15 cellular contexts compared by ENCODE assay signal in the genomic region with DNA sequence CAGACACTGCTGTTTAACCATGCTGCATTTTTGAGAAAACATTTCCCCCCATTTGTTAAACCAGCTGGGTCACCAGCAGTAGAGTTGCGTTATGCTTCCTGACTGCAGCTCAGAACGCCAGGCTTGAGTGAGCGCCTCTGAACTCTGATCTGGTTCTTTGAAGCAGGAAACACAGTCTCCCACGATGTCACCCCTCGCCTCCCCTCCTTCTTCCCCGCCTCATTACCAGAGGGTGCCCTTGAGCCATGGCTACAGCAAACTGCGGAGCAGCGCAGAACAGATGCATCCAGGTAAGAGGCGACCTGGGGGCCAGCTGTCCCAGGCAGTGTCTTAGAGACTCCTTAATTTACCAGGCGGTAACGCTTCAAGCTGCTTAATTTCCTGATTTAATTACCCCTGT.
DNase-seq lines count a peak whose midpoint lies in the region; FAIRE-seq and TF ChIP-seq lines count a peak whose summit lies in the region.
"Had no signal": no experiment of that assay in that cellular context is flagged by ENCODE, and none has a peak within 500 bp of the region (broad histone marks: within the 10 kb centered on the region; RNA-seq: fewer than 3 reads in every experiment).

No MANE protein-coding gene starts in this region.

- H3K4me2 ChIP-seq in H1 (ENCODE audit: insufficient read depth in 1 of 2, low read depth in 2 of 2, low read length in 2 of 2): no peak overlapping the region

- CTCF ChIA-PET in H1 (lab: Charles Lee; ENCODE audit: partially characterized antibody): interaction anchor here (0.7 to 1.4 kb wide), 4 partner anchors 14 to 58 kb away, joined by 3 to 6 read pairs (median 3); no protein-coding TSS in a partner anchor

- TF ChIP-seq CTCF in GM12865 (IDR thresholded peaks at IDR 0.05; ENCODE audit: insufficient read depth, low read depth, low read length, missing control alignments) (no peak), H1 (IDR thresholded peaks at IDR 0.05; ENCODE audit: control extremely low read depth in 1 of 3, insufficient read depth in 1 of 3, low read depth in 1 of 3, low read length in 3 of 3) (no peak)

- POLR2A ChIA-PET in H1 (lab: Charles Lee; ENCODE audit: partially characterized antibody): interaction anchor here (0.6 kb wide), 1 partner anchor 9 kb away, joined by 3 read pairs; no protein-coding TSS in a partner anchor

- TF ChIP-seq POLR2A in H1 (IDR thresholded peaks at IDR 0.05; ENCODE audit: control extremely low read depth in 1 of 2, low read depth in 2 of 2, low read length in 2 of 2): no peak

- TF ChIP-seq RAD21 in H1 (IDR thresholded peaks at IDR 0.05 in 1 of 2, conservative IDR thresholded peaks at IDR 0.05 in 1 of 2; ENCODE audit: low read depth in 2 of 2, low read length in 2 of 2): peak in 1 of 2 experiments; percentile 11; a peak in 2 of 4 replicates

- no peak overlapping the region for H3K14ac ChIP-seq in H1 (ENCODE audit: insufficient read length)

- TF ChIP-seq EP300 in H1 (IDR thresholded peaks at IDR 0.05; ENCODE audit: borderline replicate concordance in 1 of 2, low read depth in 2 of 2, low read length in 2 of 2): no peak

- no peaks in the 10 kb centered on the region for H3K79me1 ChIP-seq in H1 (ENCODE audit: low read depth, low read length)

- H2BK12ac ChIP-seq in H1 (ENCODE audit: low read depth, low read length): no peak overlapping the region

- intact Hi-C loops in activated T-helper 1 cell treated with anti-CD3 and anti-CD28 coated beads, Interleukin-12 subunit alpha, Interleukin-12 subunit beta, Interleukin-2, Interleukin-4 antibody, amounts not matched to agents 30 ng/mL and 10 ng/mL and 1 ng/mL, durations not matched to agents 14 hours and 24 hours and 36 hours (cut with micrococcal nuclease): no loop called here
- intact Hi-C loops in posterior vena cava (cut with DNase I): no loop called here

- H4K8ac ChIP-seq in H1 (ENCODE audit: extremely low read depth, insufficient read depth, low read length): no peak overlapping the region

- no peak overlapping the region for H2BK20ac ChIP-seq in H1 (ENCODE audit: low read length)

- H3K4me3 ChIP-seq in GM12865 (ENCODE audit: low read depth, low read length) (no peak overlapping the region), H1 (ENCODE audit: extremely low read depth in 1 of 4, insufficient read depth in 2 of 4, low read depth in 3 of 4, low read length in 4 of 4) (no peak overlapping the region)

- no peaks in the 10 kb centered on the region for H3K79me2 ChIP-seq in H1 (ENCODE audit: control insufficient read depth in 1 of 2, insufficient read depth in 2 of 2, low read length in 2 of 2)

- peak; percentile 25 for DNase-seq in GM12865 (ENCODE audit: low read depth)
- peak; percentile 90 for DNase-seq in NCI-H69 (lab: John Stamatoyannopoulos, UW)
- peak in 1 of 2 experiments; percentile 38 for DNase-seq in H1 (ENCODE audit: low read depth in 1 of 2, low spot score in 2 of 2)
- DNase-seq in renal cortical epithelial cell (ENCODE audit: low read depth): peak; percentile 85
- no peak for DNase-seq in activated T-helper 1 cell treated with anti-CD3 and anti-CD28 coated beads, Interleukin-12 subunit alpha, Interleukin-12 subunit beta, Interleukin-2, Interleukin-4 antibody, amounts not matched to agents 30 ng/mL and 10 ng/mL and 1 ng/mL, durations not matched to agents 14 hours and 24 hours and 36 hours (ENCODE audit: low spot score)
- DNase-seq in NCI-H187 treated with DMSO at 0.1 percent for 48 hours (lab: John Stamatoyannopoulos, UW): no peak
- DNase-seq in GM03348 (ENCODE audit: low spot score): no peak
- no peak for DNase-seq in posterior vena cava (ENCODE audit: low spot score)
- DNase-seq: activated CD8-positive, alpha-beta T cell treated with anti-CD3 and anti-CD28 coated beads for 36 hours; activated naive CD4-positive, alpha-beta T cell; Karpas-422; stimulated activated CD4-positive, alpha-beta T cell treated with anti-CD3 and anti-CD28 coated beads, Interleukin-4, amount 100 ng/mL, for 1 hour; stimulated activated naive B cell treated with anti-CD40 and anti-IgM and Interleukin-4, amounts not matched to agents 10 μg/mL and 1 μg/mL and 100 μg/mL, for 72 hours; T-helper 2 cell had no signal

- no peak overlapping the region for H3K18ac ChIP-seq in H1 (ENCODE audit: extremely low read depth, low read length)

- no peaks in the 10 kb centered on the region for H3K36me3 Mint-ChIP-seq in activated T-helper 1 cell treated with anti-CD3 and anti-CD28 coated beads, Interleukin-12 subunit alpha, Interleukin-12 subunit beta, Interleukin-2, Interleukin-4 antibody, amounts not matched to agents 30 ng/mL and 10 ng/mL and 1 ng/mL, durations not matched to agents 14 hours and 24 hours and 36 hours (ENCODE audit: low read depth)
- H3K36me3 Mint-ChIP-seq: stimulated activated naive B cell treated with anti-CD40 and anti-IgM and Interleukin-4, amounts not matched to agents 10 μg/mL and 1 μg/mL and 100 μg/mL, for 72 hours had no signal

- H3K27ac Mint-ChIP-seq in activated T-helper 1 cell treated with anti-CD3 and anti-CD28 coated beads, Interleukin-12 subunit alpha, Interleukin-12 subunit beta, Interleukin-2, Interleukin-4 antibody, amounts not matched to agents 30 ng/mL and 10 ng/mL and 1 ng/mL, durations not matched to agents 14 hours and 24 hours and 36 hours: no peak overlapping the region
- H3K27ac Mint-ChIP-seq: activated CD8-positive, alpha-beta T cell treated with anti-CD3 and anti-CD28 coated beads for 36 hours; CD14-positive monocyte; stimulated activated naive B cell treated with anti-CD40 and anti-IgM and Interleukin-4, amounts not matched to agents 10 μg/mL and 1 μg/mL and 100 μg/mL, for 72 hours had no signal

- H3K23ac ChIP-seq in H1 (ENCODE audit: insufficient read length): no peak overlapping the region

- H2BK5ac ChIP-seq in H1 (ENCODE audit: low read depth, low read length): no peak overlapping the region

- no peak overlapping the region for H4K91ac ChIP-seq in H1 (replicated peaks; ENCODE audit: insufficient read length, low read length)

- no peaks in the 10 kb centered on the region for H3K27me3 ChIP-seq in H1 (replicated peaks in 1 of 4; ENCODE audit: control insufficient read depth in 3 of 4, extremely low read depth in 1 of 4, insufficient read depth in 3 of 4, low read length in 3 of 4)

- H3K27me3 Mint-ChIP-seq in activated T-helper 1 cell treated with anti-CD3 and anti-CD28 coated beads, Interleukin-12 subunit alpha, Interleukin-12 subunit beta, Interleukin-2, Interleukin-4 antibody, amounts not matched to agents 30 ng/mL and 10 ng/mL and 1 ng/mL, durations not matched to agents 14 hours and 24 hours and 36 hours (ENCODE audit: insufficient read depth): peaks cover 2% of the 10 kb centered on the region
- H3K27me3 Mint-ChIP-seq: activated CD8-positive, alpha-beta T cell treated with anti-CD3 and anti-CD28 coated beads for 36 hours had no signal

- no peaks in the 10 kb centered on the region for H3K4me1 ChIP-seq in H1 (replicated peaks in 1 of 4; ENCODE audit: control insufficient read depth in 3 of 4, insufficient read depth in 4 of 4, low read length in 3 of 4)

- no peak overlapping the region for H3K27ac ChIP-seq in H1 (ENCODE audit: low read depth, low read length)

- H4K20me1 ChIP-seq in H1 (replicated peaks in 1 of 2; ENCODE audit: control insufficient read depth in 1 of 2, insufficient read depth in 2 of 2, low read length in 2 of 2): no peaks in the 10 kb centered on the region

- no peak overlapping the region for H2BK15ac ChIP-seq in H1 (ENCODE audit: low read length)

- no peaks in the 10 kb centered on the region for H3K9me3 Mint-ChIP-seq in activated T-helper 1 cell treated with anti-CD3 and anti-CD28 coated beads, Interleukin-12 subunit alpha, Interleukin-12 subunit beta, Interleukin-2, Interleukin-4 antibody, amounts not matched to agents 30 ng/mL and 10 ng/mL and 1 ng/mL, durations not matched to agents 14 hours and 24 hours and 36 hours
- H3K9me3 Mint-ChIP-seq: activated CD8-positive, alpha-beta T cell treated with anti-CD3 and anti-CD28 coated beads for 36 hours; CD14-positive monocyte; stimulated activated naive B cell treated with anti-CD40 and anti-IgM and Interleukin-4, amounts not matched to agents 10 μg/mL and 1 μg/mL and 100 μg/mL, for 72 hours had no signal

- H3K56ac ChIP-seq in H1 (replicated peaks; ENCODE audit: insufficient read length, low read depth, low read length): no peak overlapping the region

- no peaks in the 10 kb centered on the region for H3K4me1 Mint-ChIP-seq in activated T-helper 1 cell treated with anti-CD3 and anti-CD28 coated beads, Interleukin-12 subunit alpha, Interleukin-12 subunit beta, Interleukin-2, Interleukin-4 antibody, amounts not matched to agents 30 ng/mL and 10 ng/mL and 1 ng/mL, durations not matched to agents 14 hours and 24 hours and 36 hours (ENCODE audit: low read depth)

- no peak overlapping the region for H2AK5ac ChIP-seq in H1 (ENCODE audit: low read depth, low read length)

- no peak overlapping the region for H3K9ac ChIP-seq in H1 (replicated peaks in 1 of 4; ENCODE audit: extremely low read depth in 1 of 4, low read depth in 3 of 4, low read length in 3 of 4)

- no peak overlapping the region for H3K4ac ChIP-seq in H1 (replicated peaks; ENCODE audit: insufficient read length, low read depth, low read length)

- H2BK120ac ChIP-seq in H1 (replicated peaks; ENCODE audit: low read depth, low read length): no peak overlapping the region

- H3K9me3 ChIP-seq in H1 (ENCODE audit: insufficient read depth in 2 of 2, low read depth in 1 of 2, low read length in 1 of 2): no peaks in the 10 kb centered on the region

- no peaks in the 10 kb centered on the region for H3K23me2 ChIP-seq in H1 (ENCODE audit: low read depth, low read length)

- H3K36me3 ChIP-seq in H1 (ENCODE audit: control insufficient read depth in 2 of 4, insufficient read depth in 4 of 4, low read length in 3 of 4): no peaks in the 10 kb centered on the region

- H4K5ac ChIP-seq in H1 (ENCODE audit: insufficient read length, low read depth, low read length): no peak overlapping the region

- peak; percentile 69 for FAIRE-seq in H1 (lab: Jason Lieb, UNC)

- 67% methylated on average over 3 of the region's 11 CpGs; no CpG with 5 or more reads in 1 of the 2 experiments for WGBS in H1 (ENCODE audit: extremely low coverage in 1 of 2, insufficient coverage in 1 of 2, insufficient read length in 1 of 2, insufficient replicate concordance in 2 of 2, low coverage in 1 of 2, low lambda C conversion rate in 2 of 2, missing lambda C conversion rate in 1 of 2), 2 experiments

- no peak overlapping the region for H2AFZ ChIP-seq in H1 (ENCODE audit: low read length)

- H3K4me3 Mint-ChIP-seq in activated T-helper 1 cell treated with anti-CD3 and anti-CD28 coated beads, Interleukin-12 subunit alpha, Interleukin-12 subunit beta, Interleukin-2, Interleukin-4 antibody, amounts not matched to agents 30 ng/mL and 10 ng/mL and 1 ng/mL, durations not matched to agents 14 hours and 24 hours and 36 hours: no peak overlapping the region
- H3K4me3 Mint-ChIP-seq: activated CD8-positive, alpha-beta T cell treated with anti-CD3 and anti-CD28 coated beads for 36 hours; CD14-positive monocyte; stimulated activated naive B cell treated with anti-CD40 and anti-IgM and Interleukin-4, amounts not matched to agents 10 μg/mL and 1 μg/mL and 100 μg/mL, for 72 hours had no signal

TF ChIP-seq in H1, 55 proteins besides CTCF, POLR2A, EP300 and RAD21 (continues in another document):
- no peak for TF ChIP-seq TBP (IDR thresholded peaks at IDR 0.05; ENCODE audit: low read depth, low read length)
- TF ChIP-seq CTBP2 (IDR thresholded peaks at IDR 0.05; ENCODE audit: borderline replicate concordance, insufficient read depth, insufficient read length, low read length): no peak

Comparison
In these comparisons a context has a peak if more than half of its experiments do, and no peak if none do; other contexts are left out.
1. DNase-seq: peak in GM12865 (single experiment), NCI-H69 (single experiment) and renal cortical epithelial cell (single experiment); none in activated T-helper 1 cell treated with anti-CD3 and anti-CD28 coated beads, Interleukin-12 subunit alpha, Interleukin-12 subunit beta, Interleukin-2, Interleukin-4 antibody, amounts not matched to agents 30 ng/mL and 10 ng/mL and 1 ng/mL, durations not matched to agents 14 hours and 24 hours and 36 hours (single experiment), NCI-H187 treated with DMSO at 0.1 percent for 48 hours (single experiment), GM03348 (single experiment) and posterior vena cava (single experiment).